Comparison of ENCODE assay signal across 3 cellular contexts in the genomic region with DNA sequence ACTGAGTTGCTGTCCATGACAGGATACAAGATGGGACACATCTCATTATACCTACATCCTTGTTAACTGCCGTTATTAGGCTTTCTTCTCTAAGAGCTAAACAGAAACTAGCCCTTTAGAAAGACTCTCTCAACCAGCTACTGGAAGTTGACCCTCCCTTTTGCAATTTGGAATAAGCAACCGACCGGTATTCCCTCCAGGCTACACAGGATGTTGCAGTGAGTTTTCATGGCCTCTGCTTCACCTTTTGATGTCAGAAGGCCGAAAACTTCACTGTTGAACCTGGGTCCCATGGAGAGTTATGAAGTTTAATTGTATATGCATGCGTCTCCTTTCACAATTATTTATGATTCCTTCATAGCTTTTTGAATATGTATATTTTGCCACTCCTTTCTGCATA.
TF ChIP-seq lines count a peak whose summit lies in the region.

No MANE protein-coding gene starts in this region.

TF ChIP-seq in SK-N-SH, 30 proteins besides CTCF, POLR2A, EP300 and RAD21 (continued from another document):
- TF ChIP-seq, protein P1, sequence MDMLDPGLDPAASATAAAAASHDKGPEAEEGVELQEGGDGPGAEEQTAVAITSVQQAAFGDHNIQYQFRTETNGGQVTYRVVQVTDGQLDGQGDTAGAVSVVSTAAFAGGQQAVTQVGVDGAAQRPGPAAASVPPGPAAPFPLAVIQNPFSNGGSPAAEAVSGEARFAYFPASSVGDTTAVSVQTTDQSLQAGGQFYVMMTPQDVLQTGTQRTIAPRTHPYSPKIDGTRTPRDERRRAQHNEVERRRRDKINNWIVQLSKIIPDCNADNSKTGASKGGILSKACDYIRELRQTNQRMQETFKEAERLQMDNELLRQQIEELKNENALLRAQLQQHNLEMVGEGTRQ (IDR thresholded peaks at IDR 0.05; ENCODE audit: borderline replicate concordance, low read depth, low read length): no peak
- TF ChIP-seq SIN3A (IDR thresholded peaks at IDR 0.05; ENCODE audit: borderline replicate concordance, low read depth, low read length): no peak
- TF ChIP-seq GABPA (IDR thresholded peaks at IDR 0.05; ENCODE audit: low read depth): no peak

TF ChIP-seq in SK-N-SH treated with all-trans-retinoic acid at 6 μM for 48 hours, 23 proteins besides CTCF, POLR2A, EP300 and RAD21 (continued from another document):
- TF ChIP-seq, protein P2, sequence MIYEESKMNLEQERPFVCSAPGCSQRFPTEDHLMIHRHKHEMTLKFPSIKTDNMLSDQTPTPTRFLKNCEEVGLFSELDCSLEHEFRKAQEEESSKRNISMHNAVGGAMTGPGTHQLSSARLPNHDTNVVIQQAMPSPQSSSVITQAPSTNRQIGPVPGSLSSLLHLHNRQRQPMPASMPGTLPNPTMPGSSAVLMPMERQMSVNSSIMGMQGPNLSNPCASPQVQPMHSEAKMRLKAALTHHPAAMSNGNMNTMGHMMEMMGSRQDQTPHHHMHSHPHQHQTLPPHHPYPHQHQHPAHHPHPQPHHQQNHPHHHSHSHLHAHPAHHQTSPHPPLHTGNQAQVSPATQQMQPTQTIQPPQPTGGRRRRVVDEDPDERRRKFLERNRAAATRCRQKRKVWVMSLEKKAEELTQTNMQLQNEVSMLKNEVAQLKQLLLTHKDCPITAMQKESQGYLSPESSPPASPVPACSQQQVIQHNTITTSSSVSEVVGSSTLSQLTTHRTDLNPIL (CRISPR knock-in tag; IDR thresholded peaks at IDR 0.05; ENCODE audit: low read depth): no peak
- TF ChIP-seq BACH2 (CRISPR knock-in tag; IDR thresholded peaks at IDR 0.05; ENCODE audit: borderline replicate concordance) (no peak), ZFP3 (CRISPR knock-in tag; IDR thresholded peaks at IDR 0.05) (no peak), ZNF70 (CRISPR knock-in tag; IDR thresholded peaks at IDR 0.05) (no peak), ZC3H10 (CRISPR knock-in tag; IDR thresholded peaks at IDR 0.05) (no peak), ZNF8 (CRISPR knock-in tag; IDR thresholded peaks at IDR 0.05) (no peak), ZFP30 (CRISPR knock-in tag; IDR thresholded peaks at IDR 0.05) (no peak), GLIS3 (CRISPR knock-in tag; IDR thresholded peaks at IDR 0.05) (no peak), TCF4 (CRISPR knock-in tag; IDR thresholded peaks at IDR 0.05; ENCODE audit: borderline replicate concordance) (no peak), RARB (CRISPR knock-in tag; IDR thresholded peaks at IDR 0.05) (no peak), ISL1 (CRISPR knock-in tag; IDR thresholded peaks at IDR 0.05) (no peak)
- TF ChIP-seq, protein P3, sequence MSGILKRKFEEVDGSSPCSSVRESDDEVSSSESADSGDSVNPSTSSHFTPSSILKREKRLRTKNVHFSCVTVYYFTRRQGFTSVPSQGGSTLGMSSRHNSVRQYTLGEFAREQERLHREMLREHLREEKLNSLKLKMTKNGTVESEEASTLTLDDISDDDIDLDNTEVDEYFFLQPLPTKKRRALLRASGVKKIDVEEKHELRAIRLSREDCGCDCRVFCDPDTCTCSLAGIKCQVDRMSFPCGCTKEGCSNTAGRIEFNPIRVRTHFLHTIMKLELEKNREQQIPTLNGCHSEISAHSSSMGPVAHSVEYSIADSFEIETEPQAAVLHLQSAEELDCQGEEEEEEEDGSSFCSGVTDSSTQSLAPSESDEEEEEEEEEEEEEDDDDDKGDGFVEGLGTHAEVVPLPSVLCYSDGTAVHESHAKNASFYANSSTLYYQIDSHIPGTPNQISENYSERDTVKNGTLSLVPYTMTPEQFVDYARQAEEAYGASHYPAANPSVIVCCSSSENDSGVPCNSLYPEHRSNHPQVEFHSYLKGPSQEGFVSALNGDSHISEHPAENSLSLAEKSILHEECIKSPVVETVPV (CRISPR knock-in tag; IDR thresholded peaks at IDR 0.05): no peak
- TF ChIP-seq, protein P4, sequence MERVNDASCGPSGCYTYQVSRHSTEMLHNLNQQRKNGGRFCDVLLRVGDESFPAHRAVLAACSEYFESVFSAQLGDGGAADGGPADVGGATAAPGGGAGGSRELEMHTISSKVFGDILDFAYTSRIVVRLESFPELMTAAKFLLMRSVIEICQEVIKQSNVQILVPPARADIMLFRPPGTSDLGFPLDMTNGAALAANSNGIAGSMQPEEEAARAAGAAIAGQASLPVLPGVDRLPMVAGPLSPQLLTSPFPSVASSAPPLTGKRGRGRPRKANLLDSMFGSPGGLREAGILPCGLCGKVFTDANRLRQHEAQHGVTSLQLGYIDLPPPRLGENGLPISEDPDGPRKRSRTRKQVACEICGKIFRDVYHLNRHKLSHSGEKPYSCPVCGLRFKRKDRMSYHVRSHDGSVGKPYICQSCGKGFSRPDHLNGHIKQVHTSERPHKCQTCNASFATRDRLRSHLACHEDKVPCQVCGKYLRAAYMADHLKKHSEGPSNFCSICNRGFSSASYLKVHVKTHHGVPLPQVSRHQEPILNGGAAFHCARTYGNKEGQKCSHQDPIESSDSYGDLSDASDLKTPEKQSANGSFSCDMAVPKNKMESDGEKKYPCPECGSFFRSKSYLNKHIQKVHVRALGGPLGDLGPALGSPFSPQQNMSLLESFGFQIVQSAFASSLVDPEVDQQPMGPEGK (CRISPR knock-in tag; IDR thresholded peaks at IDR 0.05; ENCODE audit: borderline replicate concordance): no peak
- TF ChIP-seq, protein P5, sequence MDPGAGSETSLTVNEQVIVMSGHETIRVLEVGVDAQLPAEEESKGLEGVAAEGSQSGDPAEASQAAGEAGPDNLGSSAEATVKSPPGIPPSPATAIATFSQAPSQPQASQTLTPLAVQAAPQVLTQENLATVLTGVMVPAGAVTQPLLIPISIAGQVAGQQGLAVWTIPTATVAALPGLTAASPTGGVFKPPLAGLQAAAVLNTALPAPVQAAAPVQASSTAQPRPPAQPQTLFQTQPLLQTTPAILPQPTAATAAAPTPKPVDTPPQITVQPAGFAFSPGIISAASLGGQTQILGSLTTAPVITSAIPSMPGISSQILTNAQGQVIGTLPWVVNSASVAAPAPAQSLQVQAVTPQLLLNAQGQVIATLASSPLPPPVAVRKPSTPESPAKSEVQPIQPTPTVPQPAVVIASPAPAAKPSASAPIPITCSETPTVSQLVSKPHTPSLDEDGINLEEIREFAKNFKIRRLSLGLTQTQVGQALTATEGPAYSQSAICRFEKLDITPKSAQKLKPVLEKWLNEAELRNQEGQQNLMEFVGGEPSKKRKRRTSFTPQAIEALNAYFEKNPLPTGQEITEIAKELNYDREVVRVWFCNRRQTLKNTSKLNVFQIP (CRISPR knock-in tag; IDR thresholded peaks at IDR 0.05; ENCODE audit: borderline replicate concordance, low read depth): no peak

TF ChIP-seq in H1, 55 proteins besides CTCF, POLR2A, EP300 and RAD21 (continued from another document):
- TF ChIP-seq TAF1 (IDR thresholded peaks at IDR 0.05; ENCODE audit: low read depth, low read length): no peak
- no peak for TF ChIP-seq HDAC6 (IDR thresholded peaks at IDR 0.05; ENCODE audit: low read depth, low read length)
- no peak for TF ChIP-seq BRCA1 (IDR thresholded peaks at IDR 0.05; ENCODE audit: low read depth, low read length)
- TF ChIP-seq CTBP2 (IDR thresholded peaks at IDR 0.05; ENCODE audit: borderline replicate concordance, insufficient read depth, insufficient read length, low read length): no peak
- no peak for TF ChIP-seq RXRA (IDR thresholded peaks at IDR 0.05; ENCODE audit: insufficient read depth, low read depth, low read length)
- no peak for TF ChIP-seq TCF12 (IDR thresholded peaks at IDR 0.05; ENCODE audit: low read depth, low read length)
- TF ChIP-seq, protein P6, sequence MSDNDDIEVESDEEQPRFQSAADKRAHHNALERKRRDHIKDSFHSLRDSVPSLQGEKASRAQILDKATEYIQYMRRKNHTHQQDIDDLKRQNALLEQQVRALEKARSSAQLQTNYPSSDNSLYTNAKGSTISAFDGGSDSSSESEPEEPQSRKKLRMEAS (IDR thresholded peaks at IDR 0.05): no peak
- TF ChIP-seq TEAD4 (IDR thresholded peaks at IDR 0.05; ENCODE audit: low read depth, low read length): no peak
- TF ChIP-seq CBX5 (IDR thresholded peaks at IDR 0.05; ENCODE audit: low read depth, low read length): no peak
- TF ChIP-seq JUND (IDR thresholded peaks at IDR 0.05; ENCODE audit: low read length): no peak
- no peak for TF ChIP-seq SAP30 (IDR thresholded peaks at IDR 0.05; ENCODE audit: insufficient read depth, insufficient replicate concordance, low read length)
- TF ChIP-seq RNF2 (IDR thresholded peaks at IDR 0.05; ENCODE audit: borderline replicate concordance, low read depth, low read length, missing control alignments, poor library complexity, severe bottlenecking): no peak
- no peak for TF ChIP-seq BCL11A (IDR thresholded peaks at IDR 0.05; ENCODE audit: low read depth in 2 of 2, low read length in 2 of 2)
- no peak for TF ChIP-seq GTF2F1 (IDR thresholded peaks at IDR 0.05; ENCODE audit: borderline replicate concordance, low read depth, low read length)
- TF ChIP-seq CHD1 (IDR thresholded peaks at IDR 0.05; ENCODE audit: low read depth, low read length): no peak
